26 cellular contexts compared by ENCODE assay signal in genomic region chr2:224400174-224400810, GRCh38. TPM values are rescaled to one million over a fixed set of nuclear protein-coding genes. Genes with fewer than 3 reads are reported as not detected.
DNase-seq lines count a peak whose midpoint lies in the region; ATAC-seq, FAIRE-seq and TF ChIP-seq lines count a peak whose summit lies in the region.
"Had no signal": no experiment of that assay in that cellular context is flagged by ENCODE, and none has a peak within 500 bp of the region (broad histone marks: within the 10 kb centered on the region; RNA-seq: fewer than 3 reads in every experiment).

No MANE protein-coding gene starts in this region.

- no peaks in the 10 kb centered on the region for H3K36me3 Mint-ChIP-seq in MCF 10A (ENCODE audit: insufficient read depth, unreplicated experiment)
- no peaks in the 10 kb centered on the region for H3K36me3 Mint-ChIP-seq in type B pancreatic cell

- H3K4me3 ChIP-seq in breast epithelium (peak overlapping the region; percentile 37 to 56 (median 43)), endothelial cell of umbilical vein (replicated peaks in 1 of 3; ENCODE audit: insufficient read depth in 1 of 3, low read depth in 1 of 3, low read length in 3 of 3) (peak overlapping the region; percentile 33 to 90 (median 75)), parathyroid adenoma (ENCODE audit: low read depth, low read length) (no peak overlapping the region), upper lobe of right lung (peak overlapping the region; percentile 49), neuronal stem cell (ENCODE audit: low read length in 2 of 2) (no peak overlapping the region)
- H3K4me3 ChIP-seq: A549, cardiac muscle cell, GM23248 had no signal

- H3K27ac ChIP-seq in breast epithelium (no peak overlapping the region), endothelial cell of umbilical vein (ENCODE audit: insufficient read depth, low read depth, low read length) (peak overlapping the region; percentile 98), parathyroid adenoma (peak overlapping the region; percentile 89), upper lobe of right lung (peak overlapping the region; percentile 78), neuronal stem cell (replicated peaks; ENCODE audit: low read length) (no peak overlapping the region)
- H3K27ac ChIP-seq: A549, cardiac muscle cell, GM23248 had no signal

- dilution Hi-C loops in endothelial cell of umbilical vein (cut with MboI; ENCODE audit: extremely low pct_ligation_motif_present, low sequenced_read_pairs): no loop called here

- H3K9me3 ChIP-seq in breast epithelium (no peaks in the 10 kb centered on the region), endothelial cell of umbilical vein (replicated peaks; ENCODE audit: control insufficient read depth, insufficient read depth, low read length) (no peaks in the 10 kb centered on the region), parathyroid adenoma (ENCODE audit: control insufficient read depth, low read length) (no peaks in the 10 kb centered on the region), upper lobe of right lung (no peaks in the 10 kb centered on the region), neuronal stem cell (replicated peaks in 1 of 2; ENCODE audit: control insufficient read depth in 2 of 2, insufficient read depth in 1 of 2, low read depth in 1 of 2, low read length in 2 of 2) (no peaks in the 10 kb centered on the region)
- H3K9me3 ChIP-seq: A549, BE2C had no signal

- H4K91ac ChIP-seq in neuronal stem cell (ENCODE audit: low read depth, low read length, poor library complexity): no peak overlapping the region

- TF ChIP-seq POLR2A in breast epithelium (IDR thresholded peaks at IDR 0.05) (no peak), endothelial cell of umbilical vein (IDR thresholded peaks at IDR 0.05; ENCODE audit: low read depth, low read length) (no peak)

- no peak overlapping the region for H2AK5ac ChIP-seq in neuronal stem cell (ENCODE audit: low read depth, low read length)

- no peak for TF ChIP-seq CTCF in breast epithelium (IDR thresholded peaks at IDR 0.05)
- no peak for TF ChIP-seq CTCF in MCF 10A (IDR thresholded peaks at IDR 0.05; ENCODE audit: unreplicated experiment)
- TF ChIP-seq CTCF in endothelial cell of umbilical vein (IDR thresholded peaks at IDR 0.05; ENCODE audit: extremely low read depth in 1 of 2, insufficient read depth in 1 of 2, low read depth in 1 of 2, low read length in 2 of 2): no peak
- TF ChIP-seq CTCF in parathyroid adenoma (IDR thresholded peaks at IDR 0.05): no peak
- no peak for TF ChIP-seq CTCF in upper lobe of right lung (IDR thresholded peaks at IDR 0.05)
- TF ChIP-seq CTCF in type B pancreatic cell (conservative IDR thresholded peaks at IDR 0.05): no peak

- H3K4me1 Mint-ChIP-seq in MCF 10A (ENCODE audit: insufficient read depth, unreplicated experiment) (no peaks in the 10 kb centered on the region), type B pancreatic cell (ENCODE audit: unreplicated experiment) (peaks cover 4% of the 10 kb centered on the region)

- H3K27me3 Mint-ChIP-seq in MCF 10A (ENCODE audit: insufficient read depth, unreplicated experiment) (no peaks in the 10 kb centered on the region), type B pancreatic cell (peaks cover 4% of the 10 kb centered on the region)
- H3K27me3 Mint-ChIP-seq: dendritic cell treated with granulocyte-macrophage colony-stimulating factor and Interleukin-4, amounts not matched to agents 40 ng/mL and 50 ng/mL, for 4 days had no signal

- H3K18ac ChIP-seq in neuronal stem cell (ENCODE audit: low read length): no peak overlapping the region

- no peak overlapping the region for H2BK12ac ChIP-seq in neuronal stem cell (ENCODE audit: low read length)

- H2AFZ ChIP-seq in endothelial cell of umbilical vein (ENCODE audit: low read depth, low read length): no peak overlapping the region
- peak overlapping the region; percentile 80 for H2AFZ ChIP-seq in parathyroid adenoma
- H2AFZ ChIP-seq in neuronal stem cell (ENCODE audit: low read length): no peak overlapping the region
- H2AFZ ChIP-seq: GM23248 had no signal

- H3K9ac ChIP-seq in endothelial cell of umbilical vein (replicated peaks; ENCODE audit: extremely low read depth, insufficient read depth, low read length): peak overlapping the region; percentile 100
- H3K9ac ChIP-seq in parathyroid adenoma: no peak overlapping the region
- H3K9ac ChIP-seq in neuronal stem cell (ENCODE audit: low read depth, low read length, poor library complexity): no peak overlapping the region
- H3K9ac ChIP-seq: GM23248 had no signal

- H4K20me1 ChIP-seq in endothelial cell of umbilical vein (replicated peaks; ENCODE audit: control insufficient read depth, extremely low read depth, insufficient read depth, low read length): peaks cover 7% of the 10 kb centered on the region

- peak overlapping the region; percentile 90 for H3K4me2 ChIP-seq in endothelial cell of umbilical vein (ENCODE audit: insufficient read depth, low read length)
- H3K4me2 ChIP-seq in parathyroid adenoma (ENCODE audit: low read length): peak overlapping the region; percentile 24
- H3K4me2 ChIP-seq in neuronal stem cell (ENCODE audit: insufficient read depth, low read length, poor library complexity, severe bottlenecking): no peak overlapping the region
- H3K4me2 ChIP-seq: A549 had no signal

- H3K36me3 ChIP-seq in breast epithelium (no peaks in the 10 kb centered on the region), endothelial cell of umbilical vein (ENCODE audit: control insufficient read depth in 2 of 2, extremely low read depth in 1 of 2, insufficient read depth in 2 of 2, low read length in 2 of 2) (peaks cover 0 to 12% of the 10 kb centered on the region in 2 experiments), parathyroid adenoma (ENCODE audit: control insufficient read depth, insufficient read depth, low read length) (no peaks in the 10 kb centered on the region), upper lobe of right lung (no peaks in the 10 kb centered on the region), neuronal stem cell (replicated peaks in 1 of 2; ENCODE audit: control insufficient read depth in 2 of 2, insufficient read depth in 2 of 2, low read length in 2 of 2) (no peaks in the 10 kb centered on the region)
- H3K36me3 ChIP-seq: BE2C, cardiac muscle cell had no signal

- H4K8ac ChIP-seq in neuronal stem cell (ENCODE audit: low read depth, low read length): no peak overlapping the region

- POLR2A ChIA-PET in MCF 10A (lab: Yijun Ruan, JAX): no interaction called here
- POLR2A ChIA-PET in endothelial cell of umbilical vein (lab: Charles Lee): interaction anchor here (0.6 to 2.0 kb wide), 4 partner anchors 16 to 185 kb away, joined by 3 to 6 read pairs (median 4); partner anchors contain the start of gene CUL3

- no peak overlapping the region for H3K23ac ChIP-seq in neuronal stem cell (ENCODE audit: low read depth, low read length, poor library complexity)

- no peaks in the 10 kb centered on the region for H3K79me1 ChIP-seq in neuronal stem cell (ENCODE audit: low read depth, low read length)

- H3K79me2 ChIP-seq in endothelial cell of umbilical vein (ENCODE audit: control insufficient read depth, insufficient read depth, low read length) (peaks cover 64% of the 10 kb centered on the region), parathyroid adenoma (peaks cover 10% of the 10 kb centered on the region)

- H3K9me1 ChIP-seq in endothelial cell of umbilical vein (replicated peaks; ENCODE audit: control insufficient read depth, extremely low read depth, insufficient read depth, low read length): no peaks in the 10 kb centered on the region

- H3K9me3 Mint-ChIP-seq in MCF 10A (ENCODE audit: unreplicated experiment) (no peaks in the 10 kb centered on the region), type B pancreatic cell (peaks cover 6% of the 10 kb centered on the region)
- H3K9me3 Mint-ChIP-seq: activated naive CD4-positive, alpha-beta T cell treated with anti-CD3 and anti-CD28 coated beads, Interleukin-2, amount 10 ng/mL, durations not matched to agents 7 days and 5 days; dendritic cell treated with granulocyte-macrophage colony-stimulating factor and Interleukin-4, amounts not matched to agents 40 ng/mL and 50 ng/mL, for 4 days had no signal

- H3K27ac Mint-ChIP-seq in MCF 10A (ENCODE audit: low read depth, unreplicated experiment) (no peak overlapping the region), type B pancreatic cell (no peak overlapping the region)

- DNase-seq in breast epithelium (ENCODE audit: low spot score in 2 of 2) (no peak), MCF 10A (ENCODE audit: unreplicated experiment) (no peak), endothelial cell of umbilical vein (ENCODE audit: low read depth, low spot score) (no peak), upper lobe of right lung (no peak), neuronal stem cell (ENCODE audit: low spot score) (no peak), type B pancreatic cell (ENCODE audit: extremely low spot score, unreplicated experiment) (no peak)
- DNase-seq in activated CD8-positive, alpha-beta memory T cell treated with anti-CD3 and anti-CD28 coated beads, Interleukin-2, amount 50 U/mL, for 48 hours: no peak
- DNase-seq: activated CD4-positive, CD25-positive, alpha-beta regulatory T cell; activated CD8-positive, alpha-beta T cell treated with anti-CD3 and anti-CD28 coated beads, Interleukin-2, amount 10 ng/mL, durations not matched to agents 7 days and 5 days; activated naive CD4-positive, alpha-beta T cell treated with anti-CD3 and anti-CD28 coated beads, Interleukin-2, amount 10 ng/mL, durations not matched to agents 7 days and 5 days; activated T-cell treated with anti-CD3 and anti-CD28 coated beads, Interleukin-2, amount 50 U/mL, for 1 hour; amygdala; BE2C; Calu3; GM23248; islet precursor cell; Karpas-422; NCI-H187 treated with DMSO at 0.1 percent for 48 hours; NCI-H2227 treated with DMSO at 0.1 percent for 48 hours; occipital lobe; substantia nigra had no signal

- BruUV-seq in MCF 10A (replicated peaks; lab: Mats Ljungman, UMichigan) (no TSS peak), endothelial cell of umbilical vein (replicated peaks; lab: Mats Ljungman, UMichigan) (no TSS peak)

- no peak overlapping the region for H3K14ac ChIP-seq in neuronal stem cell (ENCODE audit: low read length)

- peak; percentile 35 for FAIRE-seq in endothelial cell of umbilical vein (lab: Jason Lieb, UNC)
- FAIRE-seq: A549, HTR-8/SVneo had no signal

- WGBS in neuronal stem cell (ENCODE audit: extremely low coverage in 2 of 2, insufficient read length in 2 of 2, insufficient replicate concordance in 1 of 2), 2 donors: no CpG with 5 or more reads among the region's 8 CpGs

- H3K4ac ChIP-seq in neuronal stem cell (ENCODE audit: low read length): no peak overlapping the region

- no peaks in the 10 kb centered on the region for H3K4me1 ChIP-seq in breast epithelium
- H3K4me1 ChIP-seq in endothelial cell of umbilical vein (ENCODE audit: control insufficient read depth, extremely low read depth, insufficient read depth, low read length): peaks cover 13% of the 10 kb centered on the region
- peaks cover 47% of the 10 kb centered on the region for H3K4me1 ChIP-seq in parathyroid adenoma
- peaks cover 5% of the 10 kb centered on the region for H3K4me1 ChIP-seq in upper lobe of right lung
- H3K4me1 ChIP-seq in neuronal stem cell (ENCODE audit: control insufficient read depth in 2 of 2, insufficient read depth in 1 of 2, low read depth in 1 of 2, low read length in 2 of 2): peaks cover 3 to 4% of the 10 kb centered on the region in 2 donors
- H3K4me1 ChIP-seq: A549 had no signal

- no peak overlapping the region for H2BK5ac ChIP-seq in neuronal stem cell (ENCODE audit: low read length)

- no peak overlapping the region for H2BK120ac ChIP-seq in neuronal stem cell (ENCODE audit: low read depth, low read length)

- no peak overlapping the region for H2BK15ac ChIP-seq in neuronal stem cell (ENCODE audit: low read length)

- no peaks in the 10 kb centered on the region for H3K27me3 ChIP-seq in breast epithelium
- H3K27me3 ChIP-seq in endothelial cell of umbilical vein (ENCODE audit: control insufficient read depth in 2 of 2, insufficient read depth in 2 of 2, low read length in 2 of 2): no peaks in the 10 kb centered on the region
- no peaks in the 10 kb centered on the region for H3K27me3 ChIP-seq in parathyroid adenoma (ENCODE audit: control insufficient read depth, insufficient read depth, low read length)
- no peaks in the 10 kb centered on the region for H3K27me3 ChIP-seq in upper lobe of right lung
- H3K27me3 ChIP-seq in neuronal stem cell (ENCODE audit: control insufficient read depth in 3 of 3, insufficient read depth in 3 of 3, low read depth in 1 of 3, low read length in 3 of 3): no peaks in the 10 kb centered on the region
- H3K27me3 ChIP-seq: BE2C, cardiac muscle cell had no signal

- CTCF ChIA-PET in MCF 10A (lab: Yijun Ruan, JAX): interaction anchor here (1.8 kb wide), 1 partner anchor 31 kb away, joined by 5 read pairs; no protein-coding TSS in a partner anchor
- CTCF ChIA-PET in endothelial cell of umbilical vein (lab: Charles Lee): interaction anchor here (0.9 to 6.3 kb wide), 7 partner anchors 13 to 185 kb away, joined by 3 to 78 read pairs (median 6); partner anchors contain the start of gene CUL3

- intact Hi-C loops in breast epithelium (cut with DNase I; ENCODE audit: low total_unique reads): no loop called here
- intact Hi-C loops in MCF 10A (cut with micrococcal nuclease): no loop called here
- intact Hi-C loops in endothelial cell of umbilical vein (cut with micrococcal nuclease): loop anchor here (2.0 to 10.0 kb wide), 3 partner anchors 255 to 1745 kb away; partner anchors contain the start of gene FARSB
- intact Hi-C loops in upper lobe of right lung (cut with DNase I): no loop called here

- H3K4me3 Mint-ChIP-seq in MCF 10A (ENCODE audit: unreplicated experiment) (no peak overlapping the region), type B pancreatic cell (no peak overlapping the region)
- H3K4me3 Mint-ChIP-seq: activated CD8-positive, alpha-beta T cell treated with anti-CD3 and anti-CD28 coated beads, Interleukin-2, amount 10 ng/mL, durations not matched to agents 7 days and 5 days had no signal

- ATAC-seq in upper lobe of right lung: no peak
- ATAC-seq: A549 had no signal

RNA-seq across cellular contexts. Expression of gene FAM124B, which starts 1.6 kb away (rescaled TPM):
- total RNA-seq in breast epithelium (1 to 10 TPM; 2.6 to 7.9 (median 3.5) TPM), MCF 10A (2022) (not detected in 2 replicates), endothelial cell of umbilical vein (81.4 and 82.0 TPM in 2 replicates), upper lobe of right lung (4.4 TPM), type B pancreatic cell (ENCODE audit: low replicate concordance) (not detected in 2 replicates)
- 91.7 and 119 TPM in 2 replicates for polyA plus RNA-seq in endothelial cell of umbilical vein
- polyA plus RNA-seq in endothelial cell of umbilical vein (2011; cell fraction: cytosol; rRNA removed): 92.1 and 97.9 TPM in 2 replicates
- 146 and 167 TPM in 2 replicates for polyA plus RNA-seq in endothelial cell of umbilical vein (2011; cell fraction: nucleus; rRNA removed)
- polyA plus RNA-seq in endothelial cell of umbilical vein (2012): 72.5 and 82.2 TPM in 2 replicates
- polyA minus RNA-seq in endothelial cell of umbilical vein: 291 and 351 TPM in 2 replicates
- not detected for polyA minus RNA-seq in endothelial cell of umbilical vein (2011; cell fraction: cytosol; rRNA and poly(A)+ RNA removed)
- polyA minus RNA-seq in endothelial cell of umbilical vein (2011; cell fraction: nucleus; rRNA and poly(A)+ RNA removed): 376 and 437 TPM in 2 replicates
- polyA plus RNA-seq in neuronal stem cell (2013, experiment 1 of 2): 0.06 TPM
- 0.07 TPM for polyA plus RNA-seq in neuronal stem cell (2013, experiment 2 of 2)
- total RNA-seq: Calu3, GM23248 had no signal
- polyA plus RNA-seq: A549, GM23248 had no signal

Comparison
In these comparisons a context has a peak if more than half of its experiments do, and no peak if none do; other contexts are left out.
1. H3K27ac ChIP-seq: peak in endothelial cell of umbilical vein (single experiment), parathyroid adenoma (single experiment) and upper lobe of right lung (single experiment); none in breast epithelium (0 of 2) and neuronal stem cell (single experiment).
2. H3K4me3 ChIP-seq: peak in breast epithelium (3 of 3), endothelial cell of umbilical vein (3 of 3) and upper lobe of right lung (single experiment); none in parathyroid adenoma (single experiment) and neuronal stem cell (0 of 2).